ENCODE assay signal across 21 cellular contexts in the genomic region with DNA sequence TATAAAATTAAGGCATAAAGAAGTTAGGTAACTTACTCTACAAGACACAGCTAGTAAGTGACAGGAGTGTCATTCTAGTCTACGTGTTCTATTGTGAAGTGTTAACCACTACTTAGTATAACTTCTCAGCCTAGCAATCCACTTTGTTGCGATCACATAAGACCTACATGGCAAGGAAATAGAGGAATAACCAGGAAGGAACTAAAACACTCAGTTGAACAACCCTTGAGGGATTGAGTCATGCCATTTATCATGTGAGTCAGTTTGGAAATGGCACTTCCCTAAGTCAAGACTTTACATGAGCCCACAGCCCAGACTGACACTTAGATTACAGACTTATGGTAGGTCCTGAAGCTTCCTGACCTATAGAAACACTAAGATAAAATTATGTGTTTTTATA.
DNase-seq lines count a peak whose midpoint lies in the region; ATAC-seq and TF ChIP-seq lines count a peak whose summit lies in the region.
"Had no signal": no experiment of that assay in that cellular context is flagged by ENCODE, and none has a peak within 500 bp of the region (broad histone marks: within the 10 kb centered on the region; RNA-seq: fewer than 3 reads in every experiment).

No MANE protein-coding gene starts in this region.

- H3K4me1 ChIP-seq in upper lobe of right lung = no peaks in the 10 kb centered on the region
- H3K4me1 ChIP-seq in prostate gland (replicated peaks) = no peaks in the 10 kb centered on the region
- H3K4me1 ChIP-seq: SJSA1 had no signal

- H3K36me3 ChIP-seq in upper lobe of right lung (no peaks in the 10 kb centered on the region), prostate gland (no peaks in the 10 kb centered on the region)
- H3K36me3 ChIP-seq: MG63, SJSA1 had no signal

- POLR2A ChIA-PET in HEK293T (lab: Yijun Ruan, JAX) = no interaction called here

- TF ChIP-seq CTCF in epithelial cell of proximal tubule (conservative IDR thresholded peaks at IDR 0.05; ENCODE audit: low read depth, low read length) (no peak), upper lobe of right lung (IDR thresholded peaks at IDR 0.05) (no peak), prostate gland (IDR thresholded peaks at IDR 0.05) (no peak)

- CTCF ChIA-PET in HEK293T (lab: Yijun Ruan, JAX) = no interaction called here

- WGBS in prostate gland = 86% methylated on average over 2 of the region's 2 CpGs

- H3K27ac ChIP-seq in upper lobe of right lung = no peak overlapping the region
- no peak overlapping the region for H3K27ac ChIP-seq in prostate gland
- H3K27ac ChIP-seq: 22Rv1, hepatocyte, SJSA1 had no signal

- H3K9me3 ChIP-seq in upper lobe of right lung (no peaks in the 10 kb centered on the region), prostate gland (no peaks in the 10 kb centered on the region)
- H3K9me3 ChIP-seq: MG63, SJSA1 had no signal

- TF ChIP-seq POLR2A in prostate gland (IDR thresholded peaks at IDR 0.05) = no peak

- peak; percentile 82 for ATAC-seq in upper lobe of right lung

- H3K4me3 ChIP-seq in epithelial cell of proximal tubule (ENCODE audit: low read depth, low read length) (no peak overlapping the region), upper lobe of right lung (no peak overlapping the region), prostate gland (no peak overlapping the region)
- H3K4me3 ChIP-seq: hepatocyte, MG63, SJSA1, smooth muscle cell had no signal

- no peaks in the 10 kb centered on the region for H3K27me3 ChIP-seq in upper lobe of right lung
- H3K27me3 ChIP-seq in prostate gland (replicated peaks; ENCODE audit: insufficient read depth) = no peaks in the 10 kb centered on the region
- H3K27me3 ChIP-seq: hepatocyte, MG63, SJSA1 had no signal

- DNase-seq in DMS53 (lab: John Stamatoyannopoulos, UW) (peak; percentile 29), DMS53 treated with DMSO at 0.1 percent for 48 hours (lab: John Stamatoyannopoulos, UW; ENCODE audit: unreplicated experiment) (no peak), RPMI7951 (ENCODE audit: low read depth) (peak; percentile 26), epithelial cell of proximal tubule (ENCODE audit: low read depth) (peak; percentile 16), upper lobe of right lung (no peak), HEK293T (ENCODE audit: extremely low spot score) (no peak), prostate gland (ENCODE audit: low spot score) (no peak), DMS 273 treated with DMSO at 0.1 percent for 48 hours (lab: John Stamatoyannopoulos, UW) (no peak)
- DNase-seq: activated CD4-positive, alpha-beta T cell treated with anti-CD3 and anti-CD28 coated beads for 48 hours; activated CD8-positive, alpha-beta memory T cell treated with anti-CD3 and anti-CD28 coated beads, Interleukin-2, amount 50 U/mL, for 48 hours; effector memory CD4-positive, alpha-beta T cell; MG63; NCI-H187 treated with DMSO at 0.1 percent for 48 hours; nephron progenitor cell; stimulated activated CD8-positive, alpha-beta memory T cell treated with anti-CD3 and anti-CD28 coated beads, Interleukin-4, amount 100 ng/mL, for 48 hours; substantia nigra; T1000 had no signal

- intact Hi-C loops in upper lobe of right lung (cut with DNase I) = no loop called here
- intact Hi-C loops in prostate gland (cut with DNase I) = no loop called here

TF ChIP-seq in HEK293T, 16 proteins besides CTCF, POLR2A, EP300 and RAD21:
- TF ChIP-seq ZNF384 (IDR thresholded peaks at IDR 0.05) (no peak), NFRKB (IDR thresholded peaks at IDR 0.05) (no peak), FOXK2 (IDR thresholded peaks at IDR 0.05) (no peak), LEF1 (IDR thresholded peaks at IDR 0.05; ENCODE audit: borderline replicate concordance) (no peak), SUZ12 (IDR thresholded peaks at IDR 0.05) (no peak), FOXA1 (IDR thresholded peaks at IDR 0.05) (no peak), SP1 (IDR thresholded peaks at IDR 0.05) (no peak), FOXM1 (IDR thresholded peaks at IDR 0.05; ENCODE audit: borderline replicate concordance) (no peak), BHLHE40 (IDR thresholded peaks at IDR 0.05; ENCODE audit: borderline replicate concordance) (no peak), ARNT (IDR thresholded peaks at IDR 0.05) (no peak), L3MBTL2 (conservative IDR thresholded peaks at IDR 0.05) (no peak), ELF4 (IDR thresholded peaks at IDR 0.05) (no peak), TARDBP (IDR thresholded peaks at IDR 0.05) (no peak)

Comparison
In these comparisons a context has a peak if more than half of its experiments do, and no peak if none do; other contexts are left out.
1. DNase-seq: peak in DMS53 (single experiment), RPMI7951 (single experiment) and epithelial cell of proximal tubule (single experiment); none in DMS53 treated with DMSO at 0.1 percent for 48 hours (single experiment), upper lobe of right lung (single experiment), HEK293T (single experiment), prostate gland (single experiment) and DMS 273 treated with DMSO at 0.1 percent for 48 hours (single experiment).